In the genomic region with DNA sequence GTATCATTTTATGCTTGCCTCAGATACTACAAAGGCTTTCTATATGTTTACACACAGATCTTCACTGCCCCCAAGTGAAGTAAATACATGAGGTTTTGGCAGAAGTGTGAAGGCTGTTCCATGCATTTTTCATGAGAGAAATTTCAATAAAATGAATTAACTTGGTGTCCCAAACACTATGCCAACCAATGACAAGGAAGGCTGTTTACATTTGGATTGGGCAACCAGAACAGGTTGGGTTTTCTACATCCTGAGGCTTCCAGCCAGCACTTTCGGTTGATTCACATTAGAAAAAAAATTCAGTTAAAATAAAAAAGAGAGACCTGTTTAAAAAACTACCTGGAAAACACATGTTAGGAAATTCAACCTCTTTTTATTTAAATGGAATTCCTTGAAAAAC, we compare ENCODE assay signal across 11 cellular contexts.
"Had no signal": no experiment of that assay in that cellular context is flagged by ENCODE, and none has a peak within 500 bp of the region (broad histone marks: within the 10 kb centered on the region; RNA-seq: fewer than 3 reads in every experiment).

No MANE protein-coding gene starts in this region.

- H3K27ac ChIP-seq: GM23248 had no signal

- H3K4me1 ChIP-seq: HAP-1 had no signal

- H3K4me3 Mint-ChIP-seq: GM23338, H9, HFFc6 had no signal

- H3K9me3 ChIP-seq: HAP-1 had no signal

- H3K36me3 ChIP-seq: HAP-1 had no signal

- H3K9ac ChIP-seq: GM23248 had no signal

- H3K9me3 Mint-ChIP-seq: GM23338 had no signal

- H3K4me2 ChIP-seq: GM23338 had no signal

- H3K27ac Mint-ChIP-seq: GM23338, H9, HFFc6 had no signal

- H3K4me3 ChIP-seq: GM23248, GM23338, HAP-1 had no signal

- DNase-seq: GM23248, GOT3, H7, H9, HCEC 1CT, HFFc6 had no signal

- ATAC-seq: GM23338, HCT116 had no signal

- FAIRE-seq: H1, H54 had no signal

- H2AFZ ChIP-seq: GM23248, GM23338 had no signal
